In genomic region chr5:107224272-107224671, GRCh38 we compare ENCODE assay signal across 26 cellular contexts.
"Had no signal": no experiment of that assay in that cellular context is flagged by ENCODE, and none has a peak within 500 bp of the region (broad histone marks: within the 10 kb centered on the region; RNA-seq: fewer than 3 reads in every experiment).

No MANE protein-coding gene starts in this region.

- H3K9me3 Mint-ChIP-seq: activated naive CD8-positive, alpha-beta T cell treated with anti-CD3 and anti-CD28 coated beads, Interleukin-2, amount 50 U/mL, for 24 hours; T-helper 1 cell treated with Interleukin-12 subunit alpha and Interleukin-12 subunit beta and Interleukin-4 antibody, amounts not matched to agents 30 μg/mL and 1 μg/mL, for 36 hours had no signal

- H3K4me1 ChIP-seq: ascending aorta, body of pancreas had no signal

- H3K27me3 Mint-ChIP-seq: activated naive CD4-positive, alpha-beta T cell treated with anti-CD3 and anti-CD28 coated beads, Interleukin-2, amount 50 U/mL, for 24 hours; activated naive CD8-positive, alpha-beta T cell treated with anti-CD3 and anti-CD28 coated beads, Interleukin-2, amount 50 U/mL, for 24 hours had no signal

- DNase-seq: activated CD4-positive, alpha-beta T cell treated with anti-CD3 and anti-CD28 coated beads for 4 hours; activated CD8-positive, alpha-beta memory T cell treated with anti-CD3 and anti-CD28 coated beads, Interleukin-2, amount 50 U/mL, for 48 hours; activated CD8-positive, alpha-beta T cell treated with anti-CD3 and anti-CD28 coated beads, Interleukin-2, amount 10 ng/mL, durations not matched to agents 7 days and 5 days; activated naive CD8-positive, alpha-beta T cell treated with anti-CD3 and anti-CD28 coated beads, Interleukin-2, amount 50 U/mL, for 24 hours; activated T-cell treated with anti-CD3 and anti-CD28 coated beads, Interleukin-2, amount 50 U/mL, for 1 hour; amniotic stem cell; body of pancreas; MG63; MV-4-11; NCI-H1092 treated with DMSO at 0.1 percent for 48 hours; NCI-H1417 treated with DMSO at 0.1 percent for 48 hours; NCI-H1694; NCI-H2029; NCI-H2107; NCI-H2171 treated with DMSO at 0.1 percent for 48 hours; NCI-H510A treated with DMSO at 0.1 percent for 48 hours; NCI-H748 treated with DMSO at 0.1 percent for 48 hours; OCI-M1; RPMI8226; SHP77 had no signal

- H3K4me3 ChIP-seq: ascending aorta, body of pancreas, MG63 had no signal

- H3K27ac Mint-ChIP-seq: activated CD8-positive, alpha-beta T cell treated with anti-CD3 and anti-CD28 coated beads, Interleukin-2, amount 10 ng/mL, durations not matched to agents 7 days and 5 days; activated naive CD4-positive, alpha-beta T cell treated with anti-CD3 and anti-CD28 coated beads, Interleukin-2, amount 50 U/mL, for 24 hours; activated naive CD8-positive, alpha-beta T cell treated with anti-CD3 and anti-CD28 coated beads, Interleukin-2, amount 50 U/mL, for 24 hours; T-helper 1 cell treated with Interleukin-12 subunit alpha and Interleukin-12 subunit beta and Interleukin-4 antibody, amounts not matched to agents 30 μg/mL and 1 μg/mL, for 36 hours had no signal

- H3K27me3 ChIP-seq: ascending aorta, body of pancreas, MG63 had no signal

- H3K9me3 ChIP-seq: ascending aorta, body of pancreas, MG63 had no signal

- H3K36me3 Mint-ChIP-seq: activated naive CD4-positive, alpha-beta T cell treated with anti-CD3 and anti-CD28 coated beads, Interleukin-2, amount 50 U/mL, for 24 hours had no signal

- H3K4me1 Mint-ChIP-seq: activated naive CD4-positive, alpha-beta T cell treated with anti-CD3 and anti-CD28 coated beads, Interleukin-2, amount 50 U/mL, for 24 hours; activated naive CD8-positive, alpha-beta T cell treated with anti-CD3 and anti-CD28 coated beads, Interleukin-2, amount 50 U/mL, for 24 hours had no signal

- ATAC-seq: activated CD4-positive, CD25-positive, alpha-beta regulatory T cell treated with anti-CD3 and anti-CD28 coated beads, Interleukin-2, amount 50 U/mL, for 24 hours; activated CD8-positive, alpha-beta T cell treated with anti-CD3 and anti-CD28 coated beads, Interleukin-2, amount 10 ng/mL, durations not matched to agents 7 days and 5 days; activated naive CD8-positive, alpha-beta T cell treated with anti-CD3 and anti-CD28 coated beads, Interleukin-2, amount 50 U/mL, for 24 hours; body of pancreas; HepG2; Panc1 had no signal

- H3K27ac ChIP-seq: ascending aorta, body of pancreas had no signal

- H3K36me3 ChIP-seq: ascending aorta, MG63 had no signal

- H3K4me3 Mint-ChIP-seq: activated CD8-positive, alpha-beta T cell treated with anti-CD3 and anti-CD28 coated beads, Interleukin-2, amount 10 ng/mL, durations not matched to agents 7 days and 5 days; activated naive CD4-positive, alpha-beta T cell treated with anti-CD3 and anti-CD28 coated beads, Interleukin-2, amount 50 U/mL, for 24 hours; activated naive CD8-positive, alpha-beta T cell treated with anti-CD3 and anti-CD28 coated beads, Interleukin-2, amount 50 U/mL, for 24 hours; T-helper 1 cell treated with Interleukin-12 subunit alpha and Interleukin-12 subunit beta and Interleukin-4 antibody, amounts not matched to agents 30 μg/mL and 1 μg/mL, for 36 hours had no signal
